1 cellular context compared by ENCODE assay signal in the genomic region with DNA sequence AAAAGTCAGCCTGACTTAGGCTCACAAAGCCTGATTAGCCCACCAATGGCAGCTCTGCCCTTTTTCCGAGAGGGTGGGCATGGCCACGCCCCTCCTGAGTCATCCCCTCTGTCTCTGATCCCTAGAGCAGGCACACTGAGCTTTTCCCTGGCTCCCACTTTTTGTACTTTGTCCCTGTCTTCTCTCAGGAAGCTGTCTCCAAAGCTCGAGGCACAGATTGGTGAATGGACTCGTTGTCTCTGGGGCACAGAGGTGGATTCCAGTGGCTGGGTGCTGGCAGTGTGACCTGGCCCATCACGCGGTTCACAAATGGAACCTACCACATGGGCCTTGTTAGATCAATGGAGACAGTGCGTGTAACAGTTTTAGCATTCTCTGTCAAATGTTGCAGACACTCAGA.
TF ChIP-seq lines count a peak whose summit lies in the region.

No MANE protein-coding gene starts in this region.

TF ChIP-seq in HepG2, 621 proteins besides CTCF, POLR2A, EP300 and RAD21 (continued from another document):
- TF ChIP-seq, protein P1, sequence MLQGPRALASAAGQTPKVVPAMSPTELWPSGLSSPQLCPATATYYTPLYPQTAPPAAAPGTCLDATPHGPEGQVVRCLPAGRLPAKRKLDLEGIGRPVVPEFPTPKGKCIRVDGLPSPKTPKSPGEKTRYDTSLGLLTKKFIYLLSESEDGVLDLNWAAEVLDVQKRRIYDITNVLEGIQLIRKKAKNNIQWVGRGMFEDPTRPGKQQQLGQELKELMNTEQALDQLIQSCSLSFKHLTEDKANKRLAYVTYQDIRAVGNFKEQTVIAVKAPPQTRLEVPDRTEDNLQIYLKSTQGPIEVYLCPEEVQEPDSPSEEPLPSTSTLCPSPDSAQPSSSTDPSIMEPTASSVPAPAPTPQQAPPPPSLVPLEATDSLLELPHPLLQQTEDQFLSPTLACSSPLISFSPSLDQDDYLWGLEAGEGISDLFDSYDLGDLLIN (CRISPR knock-in tag; IDR thresholded peaks at IDR 0.05; ENCODE audit: borderline replicate concordance) = no peak
- TF ChIP-seq ETV5 (CRISPR knock-in tag; IDR thresholded peaks at IDR 0.05; ENCODE audit: borderline replicate concordance) = peak; percentile 32; the same call in 1 of the 2 replicates
- no peak for TF ChIP-seq THAP11 (CRISPR knock-in tag; IDR thresholded peaks at IDR 0.05)
- TF ChIP-seq ZNF615 (CRISPR knock-in tag; IDR thresholded peaks at IDR 0.05; ENCODE audit: borderline replicate concordance) = no peak
- no peak for TF ChIP-seq STAT5B (CRISPR knock-in tag; IDR thresholded peaks at IDR 0.05)
- peak; percentile 63 for TF ChIP-seq TEAD3 (CRISPR knock-in tag; optimal IDR thresholded peaks at IDR 0.05; ENCODE audit: borderline replicate concordance)
- TF ChIP-seq GATAD2A (CRISPR knock-in tag; IDR thresholded peaks at IDR 0.05) = peak; percentile 52; the same call in 1 of the 2 replicates
- TF ChIP-seq ZNF121 (CRISPR knock-in tag; IDR thresholded peaks at IDR 0.05) = no peak
- 0 out of 2 replicates have a peak, but pooled peaks have one; percentile 14 for TF ChIP-seq GATAD1 (CRISPR knock-in tag; IDR thresholded peaks at IDR 0.05)
- no peak for TF ChIP-seq PHF5A (CRISPR knock-in tag; IDR thresholded peaks at IDR 0.05; ENCODE audit: low read depth, unreplicated experiment)
- no peak for TF ChIP-seq CAMTA2 (CRISPR knock-in tag; IDR thresholded peaks at IDR 0.05; ENCODE audit: borderline replicate concordance)
- TF ChIP-seq, protein P2, sequence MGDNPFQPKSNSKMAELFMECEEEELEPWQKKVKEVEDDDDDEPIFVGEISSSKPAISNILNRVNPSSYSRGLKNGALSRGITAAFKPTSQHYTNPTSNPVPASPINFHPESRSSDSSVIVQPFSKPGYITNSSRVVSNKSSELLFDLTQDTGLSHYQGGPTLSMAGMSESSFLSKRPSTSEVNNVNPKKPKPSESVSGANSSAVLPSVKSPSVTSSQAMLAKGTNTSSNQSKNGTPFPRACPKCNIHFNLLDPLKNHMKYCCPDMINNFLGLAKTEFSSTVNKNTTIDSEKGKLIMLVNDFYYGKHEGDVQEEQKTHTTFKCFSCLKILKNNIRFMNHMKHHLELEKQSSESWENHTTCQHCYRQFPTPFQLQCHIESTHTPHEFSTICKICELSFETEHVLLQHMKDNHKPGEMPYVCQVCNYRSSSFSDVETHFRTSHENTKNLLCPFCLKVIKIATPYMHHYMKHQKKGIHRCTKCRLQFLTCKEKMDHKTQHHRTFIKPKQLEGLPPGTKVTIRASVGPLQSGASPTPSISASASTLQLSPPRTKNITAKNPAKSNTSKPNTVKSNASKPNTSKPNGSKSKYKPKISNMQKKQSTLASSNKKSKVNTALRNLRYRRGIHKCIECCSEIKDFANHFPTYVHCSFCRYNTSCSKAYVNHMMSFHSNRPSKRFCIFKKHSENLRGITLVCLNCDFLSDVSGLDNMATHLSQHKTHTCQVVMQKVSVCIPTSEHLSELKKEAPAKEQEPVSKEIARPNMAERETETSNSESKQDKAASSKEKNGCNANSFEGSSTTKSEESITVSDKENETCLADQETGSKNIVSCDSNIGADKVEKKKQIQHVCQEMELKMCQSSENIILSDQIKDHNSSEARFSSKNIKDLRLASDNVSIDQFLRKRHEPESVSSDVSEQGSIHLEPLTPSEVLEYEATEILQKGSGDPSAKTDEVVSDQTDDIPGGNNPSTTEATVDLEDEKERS (CRISPR knock-in tag; IDR thresholded peaks at IDR 0.05) = no peak
- TF ChIP-seq KDM1A (CRISPR knock-in tag; IDR thresholded peaks at IDR 0.05) = no peak
- no peak for TF ChIP-seq ATF7 (IDR thresholded peaks at IDR 0.05)
- no peak for TF ChIP-seq ATF7 (CRISPR knock-in tag; IDR thresholded peaks at IDR 0.05)
- no peak for TF ChIP-seq HOXA5 (CRISPR knock-in tag; IDR thresholded peaks at IDR 0.05)
- TF ChIP-seq, protein P3, sequence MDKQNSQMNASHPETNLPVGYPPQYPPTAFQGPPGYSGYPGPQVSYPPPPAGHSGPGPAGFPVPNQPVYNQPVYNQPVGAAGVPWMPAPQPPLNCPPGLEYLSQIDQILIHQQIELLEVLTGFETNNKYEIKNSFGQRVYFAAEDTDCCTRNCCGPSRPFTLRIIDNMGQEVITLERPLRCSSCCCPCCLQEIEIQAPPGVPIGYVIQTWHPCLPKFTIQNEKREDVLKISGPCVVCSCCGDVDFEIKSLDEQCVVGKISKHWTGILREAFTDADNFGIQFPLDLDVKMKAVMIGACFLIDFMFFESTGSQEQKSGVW (CRISPR knock-in tag; IDR thresholded peaks at IDR 0.05; ENCODE audit: borderline replicate concordance) = no peak
- TF ChIP-seq RBM39 (IDR thresholded peaks at IDR 0.05; ENCODE audit: low read depth, low read length, poor library complexity, severe bottlenecking) = no peak
- no peak for TF ChIP-seq ZNF441 (CRISPR knock-in tag; IDR thresholded peaks at IDR 0.05; ENCODE audit: borderline replicate concordance)
- TF ChIP-seq BRCA1 (CRISPR knock-in tag; IDR thresholded peaks at IDR 0.05) = 0 out of 2 replicates have a peak, but pooled peaks have one; percentile 57
- TF ChIP-seq ZNF253 (CRISPR knock-in tag; IDR thresholded peaks at IDR 0.05; ENCODE audit: borderline replicate concordance) = no peak
- TF ChIP-seq ZNF44 (CRISPR knock-in tag; IDR thresholded peaks at IDR 0.05) = no peak
- no peak for TF ChIP-seq HDAC1 (CRISPR knock-in tag; IDR thresholded peaks at IDR 0.05)
- TF ChIP-seq ZIK1 (CRISPR knock-in tag; IDR thresholded peaks at IDR 0.05; ENCODE audit: borderline replicate concordance, low read depth) = no peak
- peak; percentile 50 for TF ChIP-seq ELF3 (CRISPR knock-in tag; IDR thresholded peaks at IDR 0.05)
- no peak for TF ChIP-seq ZNF207 (IDR thresholded peaks at IDR 0.05; ENCODE audit: borderline replicate concordance)
- TF ChIP-seq ZNF691 (CRISPR knock-in tag; IDR thresholded peaks at IDR 0.05; ENCODE audit: borderline replicate concordance, low read depth) = no peak
- TF ChIP-seq ZNF331 (CRISPR knock-in tag; IDR thresholded peaks at IDR 0.05) = 0 out of 2 replicates have a peak, but pooled peaks have one; percentile 29
- TF ChIP-seq ZNF326 (CRISPR knock-in tag; IDR thresholded peaks at IDR 0.05; ENCODE audit: borderline replicate concordance) = no peak
- TF ChIP-seq, protein P4, sequence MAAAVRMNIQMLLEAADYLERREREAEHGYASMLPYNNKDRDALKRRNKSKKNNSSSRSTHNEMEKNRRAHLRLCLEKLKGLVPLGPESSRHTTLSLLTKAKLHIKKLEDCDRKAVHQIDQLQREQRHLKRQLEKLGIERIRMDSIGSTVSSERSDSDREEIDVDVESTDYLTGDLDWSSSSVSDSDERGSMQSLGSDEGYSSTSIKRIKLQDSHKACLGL (CRISPR knock-in tag; IDR thresholded peaks at IDR 0.05) = no peak
- no peak for TF ChIP-seq ZNF678 (CRISPR knock-in tag; IDR thresholded peaks at IDR 0.05)
- TF ChIP-seq, protein P5, sequence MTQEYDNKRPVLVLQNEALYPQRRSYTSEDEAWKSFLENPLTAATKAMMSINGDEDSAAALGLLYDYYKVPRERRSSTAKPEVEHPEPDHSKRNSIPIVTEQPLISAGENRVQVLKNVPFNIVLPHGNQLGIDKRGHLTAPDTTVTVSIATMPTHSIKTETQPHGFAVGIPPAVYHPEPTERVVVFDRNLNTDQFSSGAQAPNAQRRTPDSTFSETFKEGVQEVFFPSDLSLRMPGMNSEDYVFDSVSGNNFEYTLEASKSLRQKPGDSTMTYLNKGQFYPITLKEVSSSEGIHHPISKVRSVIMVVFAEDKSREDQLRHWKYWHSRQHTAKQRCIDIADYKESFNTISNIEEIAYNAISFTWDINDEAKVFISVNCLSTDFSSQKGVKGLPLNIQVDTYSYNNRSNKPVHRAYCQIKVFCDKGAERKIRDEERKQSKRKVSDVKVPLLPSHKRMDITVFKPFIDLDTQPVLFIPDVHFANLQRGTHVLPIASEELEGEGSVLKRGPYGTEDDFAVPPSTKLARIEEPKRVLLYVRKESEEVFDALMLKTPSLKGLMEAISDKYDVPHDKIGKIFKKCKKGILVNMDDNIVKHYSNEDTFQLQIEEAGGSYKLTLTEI (CRISPR knock-in tag; conservative IDR thresholded peaks at IDR 0.05) = no peak
- TF ChIP-seq ZNF644 (CRISPR knock-in tag; IDR thresholded peaks at IDR 0.05; ENCODE audit: low read depth) = peak; percentile 98
- TF ChIP-seq NFYC (CRISPR knock-in tag; IDR thresholded peaks at IDR 0.05) = 0 out of 2 replicates have a peak, but pooled peaks have one; percentile 9
- TF ChIP-seq, protein P6, sequence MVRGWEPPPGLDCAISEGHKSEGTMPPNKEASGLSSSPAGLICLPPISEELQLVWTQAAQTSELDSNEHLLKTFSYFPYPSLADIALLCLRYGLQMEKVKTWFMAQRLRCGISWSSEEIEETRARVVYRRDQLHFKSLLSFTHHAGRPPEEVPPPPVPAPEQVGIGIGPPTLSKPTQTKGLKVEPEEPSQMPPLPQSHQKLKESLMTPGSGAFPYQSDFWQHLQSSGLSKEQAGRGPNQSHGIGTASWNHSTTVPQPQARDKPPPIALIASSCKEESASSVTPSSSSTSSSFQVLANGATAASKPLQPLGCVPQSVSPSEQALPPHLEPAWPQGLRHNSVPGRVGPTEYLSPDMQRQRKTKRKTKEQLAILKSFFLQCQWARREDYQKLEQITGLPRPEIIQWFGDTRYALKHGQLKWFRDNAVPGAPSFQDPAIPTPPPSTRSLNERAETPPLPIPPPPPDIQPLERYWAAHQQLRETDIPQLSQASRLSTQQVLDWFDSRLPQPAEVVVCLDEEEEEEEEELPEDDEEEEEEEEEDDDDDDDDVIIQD (CRISPR knock-in tag; IDR thresholded peaks at IDR 0.05; ENCODE audit: low read depth) = peak; percentile 54; the same call in 1 of the 2 replicates
- no peak for TF ChIP-seq ZNF781 (CRISPR knock-in tag; IDR thresholded peaks at IDR 0.05; ENCODE audit: borderline replicate concordance, not compliant biosample characterization)
- no peak for TF ChIP-seq ZBTB8A (CRISPR knock-in tag; IDR thresholded peaks at IDR 0.05; ENCODE audit: borderline replicate concordance, low read depth)
- TF ChIP-seq TBX3 (IDR thresholded peaks at IDR 0.05; ENCODE audit: borderline replicate concordance) = no peak
- no peak for TF ChIP-seq ZNF552 (CRISPR knock-in tag; IDR thresholded peaks at IDR 0.05; ENCODE audit: borderline replicate concordance)
- TF ChIP-seq HMGXB3 (CRISPR knock-in tag; IDR thresholded peaks at IDR 0.05; ENCODE audit: borderline replicate concordance) = 0 out of 2 replicates have a peak, but pooled peaks have one; percentile 29
- TF ChIP-seq FOXA3 (CRISPR knock-in tag; IDR thresholded peaks at IDR 0.05) = no peak
- TF ChIP-seq MAFK (conservative IDR thresholded peaks at IDR 0.05 in 1 of 2, IDR thresholded peaks at IDR 0.05 in 1 of 2; ENCODE audit: low read length in 2 of 2) = no peak
- TF ChIP-seq, protein P7, sequence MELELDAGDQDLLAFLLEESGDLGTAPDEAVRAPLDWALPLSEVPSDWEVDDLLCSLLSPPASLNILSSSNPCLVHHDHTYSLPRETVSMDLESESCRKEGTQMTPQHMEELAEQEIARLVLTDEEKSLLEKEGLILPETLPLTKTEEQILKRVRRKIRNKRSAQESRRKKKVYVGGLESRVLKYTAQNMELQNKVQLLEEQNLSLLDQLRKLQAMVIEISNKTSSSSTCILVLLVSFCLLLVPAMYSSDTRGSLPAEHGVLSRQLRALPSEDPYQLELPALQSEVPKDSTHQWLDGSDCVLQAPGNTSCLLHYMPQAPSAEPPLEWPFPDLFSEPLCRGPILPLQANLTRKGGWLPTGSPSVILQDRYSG (CRISPR knock-in tag; IDR thresholded peaks at IDR 0.05) = no peak
- TF ChIP-seq SAFB2 (CRISPR knock-in tag; IDR thresholded peaks at IDR 0.05; ENCODE audit: borderline replicate concordance, low read depth) = no peak
- no peak for TF ChIP-seq ATM (IDR thresholded peaks at IDR 0.05; ENCODE audit: borderline replicate concordance)
- 0 out of 2 replicates have a peak, but pooled peaks have one; percentile 26 for TF ChIP-seq ZFX (CRISPR knock-in tag; IDR thresholded peaks at IDR 0.05; ENCODE audit: low read depth)
- no peak for TF ChIP-seq KMT2B (CRISPR knock-in tag; IDR thresholded peaks at IDR 0.05)
- TF ChIP-seq ZSCAN29 (CRISPR knock-in tag; conservative IDR thresholded peaks at IDR 0.05) = no peak
- TF ChIP-seq ZNF776 (CRISPR knock-in tag; IDR thresholded peaks at IDR 0.05) = no peak
- TF ChIP-seq NR3C1 (CRISPR knock-in tag; IDR thresholded peaks at IDR 0.05) = no peak
- no peak for TF ChIP-seq ZNF501 (CRISPR knock-in tag; IDR thresholded peaks at IDR 0.05)
